22 cellular contexts compared by ENCODE assay signal in genomic region chr5:158669275-158669674, GRCh38.
DNase-seq lines count a peak whose midpoint lies in the region; ATAC-seq, FAIRE-seq and TF ChIP-seq lines count a peak whose summit lies in the region.
"Had no signal": no experiment of that assay in that cellular context is flagged by ENCODE, and none has a peak within 500 bp of the region (broad histone marks: within the 10 kb centered on the region; RNA-seq: fewer than 3 reads in every experiment).

No MANE protein-coding gene starts in this region.

- no peak overlapping the region for H3K4me3 Mint-ChIP-seq in astrocyte (ENCODE audit: unreplicated experiment)
- H3K4me3 Mint-ChIP-seq: CD4-positive, alpha-beta memory T cell had no signal

- H3K4me3 ChIP-seq in astrocyte (ENCODE audit: insufficient read depth, low read depth, low read length) (no peak overlapping the region), HepG2 (replicated peaks in 1 of 3; ENCODE audit: insufficient read depth in 1 of 3, low read depth in 2 of 3, low read length in 3 of 3) (no peak overlapping the region)
- H3K4me3 ChIP-seq: A549, GM23248 had no signal

- H3K4me2 ChIP-seq in astrocyte (ENCODE audit: low read length) (no peak overlapping the region), HepG2 (ENCODE audit: low read depth, low read length) (no peak overlapping the region)
- H3K4me2 ChIP-seq: A549 had no signal

- H3K9me3 Mint-ChIP-seq in astrocyte (ENCODE audit: unreplicated experiment) = peaks cover 8% of the 10 kb centered on the region

- TF ChIP-seq POLR2A in GM12891 (IDR thresholded peaks at IDR 0.05; ENCODE audit: low read depth, low read length) = no peak
- no peak for TF ChIP-seq POLR2A in HepG2 (IDR thresholded peaks at IDR 0.05; ENCODE audit: insufficient read depth in 1 of 2, low read depth in 2 of 2, low read length in 2 of 2)

- H3K79me2 ChIP-seq in astrocyte (ENCODE audit: insufficient read depth, low read length) = no peaks in the 10 kb centered on the region
- H3K79me2 ChIP-seq in HepG2 (ENCODE audit: insufficient read depth, low read length) = no peaks in the 10 kb centered on the region

- no peaks in the 10 kb centered on the region for H3K36me3 Mint-ChIP-seq in astrocyte (ENCODE audit: low read depth, unreplicated experiment)
- H3K36me3 Mint-ChIP-seq: CD4-positive, alpha-beta memory T cell had no signal

- intact Hi-C loops in HepG2 (cut with micrococcal nuclease; ENCODE audit: unreplicated experiment) = no loop called here

- H3K27me3 ChIP-seq in astrocyte (ENCODE audit: insufficient read depth, low read length) = no peaks in the 10 kb centered on the region
- no peaks in the 10 kb centered on the region for H3K27me3 ChIP-seq in HepG2 (ENCODE audit: control insufficient read depth in 1 of 2, insufficient read depth in 2 of 2, low read length in 2 of 2)

- no peaks in the 10 kb centered on the region for H3K36me3 ChIP-seq in astrocyte (ENCODE audit: insufficient read depth, low read length)
- no peaks in the 10 kb centered on the region for H3K36me3 ChIP-seq in HepG2 (replicated peaks in 1 of 2; ENCODE audit: control insufficient read depth in 1 of 2, insufficient read depth in 2 of 2, low read length in 2 of 2)

- H3K27ac ChIP-seq in astrocyte (ENCODE audit: low read depth, low read length) (no peak overlapping the region), HepG2 (ENCODE audit: extremely low read length, insufficient read depth, low read length) (no peak overlapping the region)
- H3K27ac ChIP-seq: A549, GM23248 had no signal

- CTCF ChIA-PET in HepG2 (lab: Yijun Ruan, JAX; ENCODE audit: low intra/inter-chr PET ratio, low total read pairs) = no interaction called here

- H2AFZ ChIP-seq in astrocyte (ENCODE audit: low read depth, low read length) (no peak overlapping the region), HepG2 (ENCODE audit: low read length) (no peak overlapping the region)
- H2AFZ ChIP-seq: GM23248 had no signal

- no peaks in the 10 kb centered on the region for H3K4me1 Mint-ChIP-seq in astrocyte (ENCODE audit: low read depth, unreplicated experiment)
- H3K4me1 Mint-ChIP-seq: CD4-positive, alpha-beta memory T cell had no signal

- H3K9me3 ChIP-seq in astrocyte (ENCODE audit: insufficient read depth, low read depth, low read length) (peaks cover 2% of the 10 kb centered on the region), HepG2 (ENCODE audit: low read length) (peaks cover 8% of the 10 kb centered on the region; the same call in 1 of the 2 replicates)
- H3K9me3 ChIP-seq: A549, Caco-2 had no signal

- H3K27ac Mint-ChIP-seq in astrocyte (ENCODE audit: unreplicated experiment) = no peak overlapping the region
- H3K27ac Mint-ChIP-seq: CD4-positive, alpha-beta memory T cell had no signal

- TF ChIP-seq CTCF in astrocyte (IDR thresholded peaks at IDR 0.05; ENCODE audit: insufficient read depth, low read depth, low read length) (no peak), HepG2 (CRISPR knock-in tag; IDR thresholded peaks at IDR 0.05) (no peak), D721Med (IDR thresholded peaks at IDR 0.05; ENCODE audit: insufficient read depth, missing control alignments) (no peak)

- POLR2A ChIA-PET in HepG2 (lab: Yijun Ruan, JAX) = no interaction called here

- no peak overlapping the region for H3K9ac ChIP-seq in astrocyte (ENCODE audit: low read length)
- no peak overlapping the region for H3K9ac ChIP-seq in HepG2 (ENCODE audit: insufficient read depth, low read depth, low read length)
- H3K9ac ChIP-seq: GM23248 had no signal

- FAIRE-seq in GM12891 (lab: Jason Lieb, UNC) = peak; percentile 41
- FAIRE-seq in GM18507 (lab: Jason Lieb, UNC) = peak; percentile 9
- peak; percentile 85 for FAIRE-seq in astrocyte (lab: Jason Lieb, UNC)
- FAIRE-seq in HepG2 (lab: Jason Lieb, UNC) = no peak
- FAIRE-seq in D721Med (lab: Jason Lieb, UNC) = no peak
- FAIRE-seq: A549, GM19239, H1 had no signal

- BruUV-seq in HepG2 (replicated peaks; lab: Mats Ljungman, UMichigan) = no TSS peak

- ATAC-seq in HepG2 (no peak), GM18873 (IDR thresholded peaks at IDR 0.05; ENCODE audit: low FRiP score, unreplicated experiment) (no peak)
- ATAC-seq: A549 had no signal

- H3K27me3 Mint-ChIP-seq in astrocyte (ENCODE audit: low read depth, unreplicated experiment) = no peaks in the 10 kb centered on the region

- DNase-seq in GM12891 (ENCODE audit: insufficient read length, low spot score) (no peak), GM18507 (ENCODE audit: extremely low spot score, insufficient read length, low read depth) (no peak), astrocyte (ENCODE audit: low read depth) (no peak), HepG2 (ENCODE audit: low spot score) (no peak), Ammon's horn (ENCODE audit: low spot score) (no peak), D721Med (ENCODE audit: insufficient read length, low spot score) (no peak), T-helper 9 cell (no peak)
- DNase-seq: 8988T; ACHN; AML-193; C1 segment of cervical spinal cord; Caco-2; CD4-positive, alpha-beta memory T cell; DMS 273 treated with DMSO at 0.1 percent for 48 hours; DND-41; GM23248; H7; HCEC 1CT had no signal

- in situ Hi-C loops in HepG2 (cut with HindIII; ENCODE audit: extremely low pct_ligation_motif_present, low pct_unique_long_range_greater_than_20kb) = no loop called here

- no peak for TF ChIP-seq RAD21 in HepG2 (CRISPR knock-in tag; IDR thresholded peaks at IDR 0.05)

- no peaks in the 10 kb centered on the region for H3K4me1 ChIP-seq in astrocyte (ENCODE audit: insufficient read depth, low read length)
- H3K4me1 ChIP-seq in HepG2 (ENCODE audit: insufficient read depth, low read length) = no peaks in the 10 kb centered on the region
- H3K4me1 ChIP-seq: A549, Caco-2 had no signal

- H4K20me1 ChIP-seq in astrocyte (ENCODE audit: insufficient read depth, low read length) (no peaks in the 10 kb centered on the region), HepG2 (ENCODE audit: insufficient read depth, low read length) (no peaks in the 10 kb centered on the region)

- no peak for TF ChIP-seq EP300 in HepG2 (IDR thresholded peaks at IDR 0.05; ENCODE audit: low read depth in 2 of 2, low read length in 2 of 2)
- no peak for TF ChIP-seq EP300 in HepG2 (CRISPR knock-in tag; IDR thresholded peaks at IDR 0.05; ENCODE audit: borderline replicate concordance)

TF ChIP-seq in GM12891, 5 proteins besides CTCF, POLR2A, EP300 and RAD21:
- TF ChIP-seq PAX5 (IDR thresholded peaks at IDR 0.05; ENCODE audit: insufficient read depth, low read length, severe bottlenecking) (no peak), POLR2AphosphoS5 (IDR thresholded peaks at IDR 0.05; ENCODE audit: low read depth, low read length) (no peak), SPI1 (IDR thresholded peaks at IDR 0.05; ENCODE audit: low read depth, low read length) (no peak), TAF1 (IDR thresholded peaks at IDR 0.05; ENCODE audit: low read depth, low read length) (no peak), POU2F2 (IDR thresholded peaks at IDR 0.05; ENCODE audit: low read depth, low read length) (no peak)

TF ChIP-seq in HepG2, 621 proteins besides CTCF, POLR2A, EP300 and RAD21:
- peak; percentile 89 for TF ChIP-seq ZNF652 (CRISPR knock-in tag; IDR thresholded peaks at IDR 0.05; ENCODE audit: borderline replicate concordance, low read depth)
- TF ChIP-seq POLR2G (IDR thresholded peaks at IDR 0.05; ENCODE audit: low read depth, low read length) = no peak
